ENCODE assay signal across 18 cellular contexts in genomic region chr12:23945249-23945648, GRCh38. TPM values are rescaled to one million over a fixed set of nuclear protein-coding genes. Genes with fewer than 3 reads are reported as not detected.
"Had no signal": no experiment of that assay in that cellular context is flagged by ENCODE, and none has a peak within 500 bp of the region (broad histone marks: within the 10 kb centered on the region; RNA-seq: fewer than 3 reads in every experiment).

No MANE protein-coding gene starts in this region.

- ATAC-seq: effector memory CD8-positive, alpha-beta T cell; gastroesophageal sphincter; left cardiac atrium; lower lobe of right lung; natural killer cell treated with Interleukin-12 subunit alpha and Interleukin-12 subunit beta and Interleukin-15 and Interleukin-18, amount 100 ng/mL, for 72 hours; stimulated activated effector memory CD8-positive, alpha-beta T cell treated with anti-CD3 and anti-CD28 coated beads, Interleukin-12 subunit alpha, Interleukin-12 subunit beta, amount 100 ng/mL, for 72 hours had no signal

- H3K4me1 ChIP-seq: lower lobe of right lung, testis had no signal

- H3K27ac ChIP-seq: esophagus squamous epithelium, gastroesophageal sphincter, left ventricle myocardium inferior, lower lobe of right lung, neutrophil, right atrium auricular region, testis, transverse colon had no signal

- H3K9me3 ChIP-seq: esophagus squamous epithelium, gastroesophageal sphincter, left ventricle myocardium inferior, lower lobe of right lung, neutrophil, right atrium auricular region, testis, transverse colon had no signal

- DNase-seq: effector memory CD8-positive, alpha-beta T cell; esophagus squamous epithelium; foreskin fibroblast; immature natural killer cell; left cardiac atrium; left ventricle myocardium inferior; lower lobe of right lung; midbrain; stimulated activated CD4-positive, alpha-beta T cell treated with anti-CD3 and anti-CD28 coated beads, Interleukin-4, amount 100 ng/mL, for 1 hour; stimulated activated CD8-positive, alpha-beta memory T cell treated with anti-CD3 and anti-CD28 coated beads, Interleukin-4, amount 100 ng/mL, for 48 hours; testis; transverse colon had no signal

- H3K4me3 ChIP-seq: esophagus squamous epithelium, gastroesophageal sphincter, left ventricle myocardium inferior, lower lobe of right lung, right atrium auricular region, testis, transverse colon had no signal

- H3K27me3 ChIP-seq: right atrium auricular region, testis had no signal

- H3K36me3 ChIP-seq: esophagus squamous epithelium, gastroesophageal sphincter, left ventricle myocardium inferior, lower lobe of right lung, neutrophil, right atrium auricular region, transverse colon had no signal

RNA-seq across cellular contexts. Expression of gene SOX5, which starts 4.2 kb away (rescaled TPM):
- polyA plus RNA-seq: immature natural killer cell, keratinocyte had no signal
